Comparison of ENCODE assay signal across 9 cellular contexts in the genomic region with DNA sequence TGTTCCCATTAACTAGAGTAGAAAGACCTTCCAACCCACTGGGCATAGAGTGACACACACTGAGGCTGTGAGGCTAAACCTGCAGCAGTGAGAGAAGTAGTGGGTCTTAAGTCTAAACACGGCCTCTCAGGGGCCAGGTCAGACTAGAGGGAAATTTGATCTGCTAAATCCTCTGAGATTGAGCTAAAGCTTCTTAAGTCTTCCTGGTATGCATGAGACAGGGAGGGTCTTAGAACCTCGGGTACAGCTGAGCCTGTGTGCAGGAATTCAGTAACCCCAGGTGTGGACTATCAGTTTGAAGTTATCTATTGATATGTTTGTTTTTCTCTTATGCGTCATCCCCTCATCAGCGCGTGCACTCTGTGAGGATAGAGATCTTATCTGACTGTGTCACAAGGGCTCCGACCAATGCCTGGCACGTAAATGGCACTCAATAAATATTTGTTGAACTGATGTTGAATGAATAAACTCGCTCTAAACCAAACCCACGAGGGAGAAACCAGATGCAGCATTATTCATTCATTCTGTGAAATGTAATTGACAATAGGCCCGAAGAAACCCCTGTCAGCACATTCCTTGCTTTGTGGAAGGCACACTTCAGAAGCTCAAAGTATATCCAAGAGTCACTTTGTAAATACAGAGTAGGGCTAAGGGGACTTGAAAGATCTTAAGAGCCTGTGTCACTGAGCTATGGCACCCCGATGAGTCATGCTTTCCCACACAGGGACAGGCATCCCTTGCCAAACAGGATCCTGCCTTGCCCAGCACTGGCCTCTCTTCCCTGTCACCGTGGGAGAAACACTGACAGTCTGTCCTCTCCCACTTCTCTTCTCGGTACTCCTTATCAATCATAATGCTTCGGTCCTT. TPM values are rescaled to one million over a fixed set of nuclear protein-coding genes. Genes with fewer than 3 reads are reported as not detected.
DNase-seq lines count a peak whose midpoint lies in the region; ATAC-seq, FAIRE-seq and TF ChIP-seq lines count a peak whose summit lies in the region.
"Had no signal": no experiment of that assay in that cellular context is flagged by ENCODE, and none has a peak within 500 bp of the region (broad histone marks: within the 10 kb centered on the region; RNA-seq: fewer than 3 reads in every experiment).

No MANE protein-coding gene starts in this region.

- no peaks in the 10 kb centered on the region for H3K27me3 Mint-ChIP-seq in CD14-positive monocyte (ENCODE audit: low read depth in 3 of 3)

- H3K27me3 ChIP-seq in bronchial epithelial cell (ENCODE audit: control insufficient read depth, insufficient read depth, low read length): no peaks in the 10 kb centered on the region

- H3K4me3 Mint-ChIP-seq in CD14-positive monocyte: peak overlapping the region in 1 of 2 donors; percentile 9
- H3K4me3 Mint-ChIP-seq: activated B cell treated with CpG ODN at 0.5 μM for 24 hours had no signal

- intact Hi-C loops in CD14-positive monocyte (cut with micrococcal nuclease): loop anchor here in 1 of 2 donors (2.0 kb wide), 1 partner anchor 15 kb away; no protein-coding TSS in a partner anchor

- ATAC-seq in GM19351 (IDR thresholded peaks at IDR 0.05; ENCODE audit: unreplicated experiment) (no peak), GM19328 (IDR thresholded peaks at IDR 0.05; ENCODE audit: unreplicated experiment) (no peak)

- H3K9me3 Mint-ChIP-seq in CD14-positive monocyte: peaks cover 0 to 4% (median 0%) of the 10 kb centered on the region in 7 donors

- H3K36me3 Mint-ChIP-seq in CD14-positive monocyte: peaks cover 0 to 3% of the 10 kb centered on the region in 2 donors

- DNase-seq in CD14-positive monocyte (ENCODE audit: low spot score) (peak; percentile 81), NCI-H146 treated with DMSO at 0.1 percent for 48 hours (lab: John Stamatoyannopoulos, UW; ENCODE audit: unreplicated experiment) (peak; percentile 44), bronchial epithelial cell (ENCODE audit: low read depth) (peak; percentile 90), medulla oblongata (ENCODE audit: extremely low spot score) (peak; percentile 62), activated gamma-delta T cell (lab: John Stamatoyannopoulos, UW) (no peak), NCI-H226 (no peak)
- DNase-seq: activated B cell treated with CpG ODN at 0.5 μM for 24 hours had no signal

- H3K36me3 ChIP-seq in bronchial epithelial cell (ENCODE audit: control insufficient read depth, insufficient read depth, low read length): no peaks in the 10 kb centered on the region

- no peak for FAIRE-seq in bronchial epithelial cell (lab: Jason Lieb, UNC)

- peaks cover 69% of the 10 kb centered on the region for H3K4me1 Mint-ChIP-seq in CD14-positive monocyte
- H3K4me1 Mint-ChIP-seq: activated B cell treated with CpG ODN at 0.5 μM for 24 hours had no signal

- H3K27ac Mint-ChIP-seq in CD14-positive monocyte: peak overlapping the region in 6 of 7 donors; percentile 33 to 84 (median 50)
- H3K27ac Mint-ChIP-seq: activated B cell treated with CpG ODN at 0.5 μM for 24 hours had no signal

- no peak overlapping the region for H3K4me3 ChIP-seq in bronchial epithelial cell (ENCODE audit: low read depth, low read length)

- TF ChIP-seq CTCF in CD14-positive monocyte (IDR thresholded peaks at IDR 0.05): no peak
- no peak for TF ChIP-seq CTCF in bronchial epithelial cell (IDR thresholded peaks at IDR 0.05; ENCODE audit: insufficient read depth, low read length, severe bottlenecking)

RNA-seq across cellular contexts. Expression of gene RAB10, which starts 21.7 kb away (rescaled TPM):
- 100 to 1,000 TPM; 202 to 258 TPM for polyA plus RNA-seq in CD14-positive monocyte
- 308 and 654 TPM in 2 replicates for total RNA-seq in bronchial epithelial cell

RNA-seq across cellular contexts. Expression of gene KIF3C, which starts 29.9 kb away (rescaled TPM):
- polyA plus RNA-seq in CD14-positive monocyte: under 1 TPM; 0.28 to 0.47 TPM
- 1.6 and 2.4 TPM in 2 replicates for total RNA-seq in bronchial epithelial cell

Comparison
In these comparisons a context has a peak if more than half of its experiments do, and no peak if none do; other contexts are left out.
1. DNase-seq: peak in CD14-positive monocyte (single experiment), NCI-H146 treated with DMSO at 0.1 percent for 48 hours (single experiment), bronchial epithelial cell (single experiment) and medulla oblongata (single experiment); none in activated gamma-delta T cell (single experiment) and NCI-H226 (single experiment).